Comparison of ENCODE assay signal across 24 cellular contexts in genomic region chr19:990119-990571, GRCh38. TPM values are rescaled to one million over a fixed set of nuclear protein-coding genes. Genes with fewer than 3 reads are reported as not detected.
A peak's percentile ranks its signal among the peaks of the same experiment; 100 is the strongest.
DNase-seq lines count a peak whose midpoint lies in the region; ATAC-seq, FAIRE-seq and TF ChIP-seq lines count a peak whose summit lies in the region.
"Had no signal": no experiment of that assay in that cellular context is flagged by ENCODE, and none has a peak within 500 bp of the region (broad histone marks: within the 10 kb centered on the region; RNA-seq: fewer than 3 reads in every experiment).

No MANE protein-coding gene starts in this region.

- no peak overlapping the region for H2AFZ ChIP-seq in H1 (ENCODE audit: low read length)
- H2AFZ ChIP-seq: GM23248 had no signal

- H3K36me3 ChIP-seq in RWPE2 (ENCODE audit: low read depth) (peaks cover 41% of the 10 kb centered on the region), H1 (ENCODE audit: control insufficient read depth in 2 of 4, insufficient read depth in 4 of 4, low read length in 3 of 4) (peaks cover 7 to 39% (median 23%) of the 10 kb centered on the region in 4 experiments; a peak in 6 of 8 replicates), testis (ENCODE audit: low read depth, missing control alignments) (no peaks in the 10 kb centered on the region), suprapubic skin (peaks cover 48% of the 10 kb centered on the region)

- H3K27ac ChIP-seq in RWPE2 (ENCODE audit: poor library complexity, severe bottlenecking) (no peak overlapping the region), H1 (ENCODE audit: low read depth, low read length) (0 out of 2 replicates have a peak overlapping the region, but pooled peaks have one; percentile 26), testis (no peak overlapping the region), suprapubic skin (no peak overlapping the region)
- H3K27ac ChIP-seq: GM23248 had no signal

- CTCF ChIA-PET in H1 (lab: Charles Lee; ENCODE audit: partially characterized antibody) = interaction anchor here (2.3 kb wide), 1 partner anchor 67 kb away, joined by 5 read pairs; no protein-coding TSS in a partner anchor

- no peak overlapping the region for H3K18ac ChIP-seq in H1 (ENCODE audit: extremely low read depth, low read length)

- H3K56ac ChIP-seq in H1 (replicated peaks; ENCODE audit: insufficient read length, low read depth, low read length) = no peak overlapping the region

- H2BK120ac ChIP-seq in H1 (replicated peaks; ENCODE audit: low read depth, low read length) = no peak overlapping the region

- H3K4me3 Mint-ChIP-seq in immature natural killer cell = no peak overlapping the region
- H3K4me3 Mint-ChIP-seq: CD4-positive, alpha-beta T cell had no signal

- no peak overlapping the region for H2BK12ac ChIP-seq in H1 (ENCODE audit: low read depth, low read length)

- H3K23me2 ChIP-seq in H1 (ENCODE audit: low read depth, low read length) = no peaks in the 10 kb centered on the region

- H2BK15ac ChIP-seq in H1 (ENCODE audit: low read length) = no peak overlapping the region

- no peak for TF ChIP-seq RAD21 in H1 (IDR thresholded peaks at IDR 0.05 in 1 of 2, conservative IDR thresholded peaks at IDR 0.05 in 1 of 2; ENCODE audit: low read depth in 2 of 2, low read length in 2 of 2)

- H3K4me3 ChIP-seq in RWPE2 (ENCODE audit: severe bottlenecking) (no peak overlapping the region), H1 (ENCODE audit: extremely low read depth in 1 of 4, insufficient read depth in 2 of 4, low read depth in 3 of 4, low read length in 4 of 4) (no peak overlapping the region), testis (no peak overlapping the region), suprapubic skin (no peak overlapping the region)
- H3K4me3 ChIP-seq: GM12878, GM23248 had no signal

- H3K9me3 Mint-ChIP-seq in immature natural killer cell = no peaks in the 10 kb centered on the region
- H3K9me3 Mint-ChIP-seq: CD4-positive, alpha-beta T cell had no signal

- no peak overlapping the region for H3K4ac ChIP-seq in H1 (replicated peaks; ENCODE audit: insufficient read length, low read depth, low read length)

- H4K8ac ChIP-seq in H1 (ENCODE audit: extremely low read depth, insufficient read depth, low read length) = no peak overlapping the region

- H3K4me2 ChIP-seq in H1 (ENCODE audit: insufficient read depth in 1 of 2, low read depth in 2 of 2, low read length in 2 of 2) = no peak overlapping the region

- POLR2A ChIA-PET in H1 (lab: Charles Lee; ENCODE audit: partially characterized antibody) = interaction anchor here (1.4 kb wide), 1 partner anchor 279 kb away, joined by 4 read pairs; the partner anchor contains the start of gene CIRBP

- DNase-seq in left cardiac atrium (peak; percentile 13), cardiac septum (ENCODE audit: low spot score) (no peak), RWPE2 (ENCODE audit: low spot score) (peak; percentile 58), H1 (ENCODE audit: low read depth in 1 of 2, low spot score in 2 of 2) (no peak), testis (peak; percentile 58), suprapubic skin (ENCODE audit: low spot score in 2 of 2) (no peak), immature natural killer cell (no peak), islet precursor cell (no peak)
- DNase-seq: Caco-2; CD4-positive, alpha-beta T cell; DMS153; GM23248; KBM-7; NCI-H1105 treated with DMSO at 0.1 percent for 48 hours; NCI-H1694; NCI-H2081 treated with DMSO at 0.1 percent for 48 hours; NCI-H748 treated with DMSO at 0.1 percent for 48 hours; SIG-M5 had no signal

- no peaks in the 10 kb centered on the region for H3K27me3 Mint-ChIP-seq in immature natural killer cell (ENCODE audit: low read depth in 3 of 3)
- H3K27me3 Mint-ChIP-seq: CD4-positive, alpha-beta T cell had no signal

- TF ChIP-seq CTCF in RWPE2 (IDR thresholded peaks at IDR 0.05; ENCODE audit: poor library complexity, severe bottlenecking) = no peak
- TF ChIP-seq CTCF in H1 (IDR thresholded peaks at IDR 0.05; ENCODE audit: control extremely low read depth in 1 of 3, insufficient read depth in 1 of 3, low read depth in 1 of 3, low read length in 3 of 3) = no peak
- TF ChIP-seq CTCF in testis (IDR thresholded peaks at IDR 0.05) = no peak
- TF ChIP-seq CTCF in suprapubic skin (IDR thresholded peaks at IDR 0.05) = no peak

- FAIRE-seq in H1 (lab: Jason Lieb, UNC) = no peak
- FAIRE-seq: A204.1, GM12878, GM19239 had no signal

- H3K27me3 ChIP-seq in RWPE2 (ENCODE audit: insufficient read depth, poor library complexity, severe bottlenecking) = no peaks in the 10 kb centered on the region
- H3K27me3 ChIP-seq in H1 (replicated peaks in 1 of 4; ENCODE audit: control insufficient read depth in 3 of 4, extremely low read depth in 1 of 4, insufficient read depth in 3 of 4, low read length in 3 of 4) = no peaks in the 10 kb centered on the region
- H3K27me3 ChIP-seq in testis = no peaks in the 10 kb centered on the region
- H3K27me3 ChIP-seq in suprapubic skin = peaks cover 4% of the 10 kb centered on the region
- H3K27me3 ChIP-seq: BE2C had no signal

- no peaks in the 10 kb centered on the region for H3K36me3 Mint-ChIP-seq in immature natural killer cell

- H4K91ac ChIP-seq in H1 (replicated peaks; ENCODE audit: insufficient read length, low read length) = no peak overlapping the region

- no peak overlapping the region for H4K5ac ChIP-seq in H1 (ENCODE audit: insufficient read length, low read depth, low read length)

- H3K23ac ChIP-seq in H1 (ENCODE audit: insufficient read length) = no peak overlapping the region

- H3K4me1 ChIP-seq in RWPE2 (ENCODE audit: insufficient read depth, poor library complexity, severe bottlenecking) (no peaks in the 10 kb centered on the region), H1 (replicated peaks in 1 of 4; ENCODE audit: control insufficient read depth in 3 of 4, insufficient read depth in 4 of 4, low read length in 3 of 4) (no peaks in the 10 kb centered on the region; a peak in 1 of 7 replicates), testis (peaks cover 9% of the 10 kb centered on the region), suprapubic skin (peaks cover 5% of the 10 kb centered on the region)
- H3K4me1 ChIP-seq: BE2C had no signal

- peaks cover 11 to 15% of the 10 kb centered on the region in 2 donors for H3K4me1 Mint-ChIP-seq in immature natural killer cell

- H2BK20ac ChIP-seq in H1 (ENCODE audit: low read length) = no peak overlapping the region

- peak overlapping the region in 1 of 6 donors; percentile 32 for H3K27ac Mint-ChIP-seq in immature natural killer cell
- H3K27ac Mint-ChIP-seq: CD4-positive, alpha-beta T cell had no signal

- no peak overlapping the region for H2AK5ac ChIP-seq in H1 (ENCODE audit: low read depth, low read length)

- no peak overlapping the region for H3K9ac ChIP-seq in H1 (replicated peaks in 1 of 4; ENCODE audit: extremely low read depth in 1 of 4, low read depth in 3 of 4, low read length in 3 of 4)
- H3K9ac ChIP-seq: GM23248 had no signal

- peaks cover 0 to 12% of the 10 kb centered on the region in 2 experiments; a peak in 1 of 4 replicates for H3K79me2 ChIP-seq in H1 (ENCODE audit: control insufficient read depth in 1 of 2, insufficient read depth in 2 of 2, low read length in 2 of 2)

- 91% methylated on average over 23 of the region's 27 CpGs; no CpG with 5 or more reads in 1 of the 2 experiments for WGBS in H1 (ENCODE audit: extremely low coverage in 1 of 2, insufficient coverage in 1 of 2, insufficient read length in 1 of 2, insufficient replicate concordance in 2 of 2, low coverage in 1 of 2, low lambda C conversion rate in 2 of 2, missing lambda C conversion rate in 1 of 2), 2 experiments
- WGBS in testis, 2 donors = 41 to 45% methylated on average over 9 to 26 of the region's 27 CpGs
- 83% methylated on average over 5 of the region's 27 CpGs for WGBS in suprapubic skin

- no peak for ATAC-seq in left cardiac atrium
- no peak for ATAC-seq in RWPE2 (ENCODE audit: low read depth)
- ATAC-seq: GM12878 had no signal

- H3K9me3 ChIP-seq in RWPE2 (ENCODE audit: severe bottlenecking) = no peaks in the 10 kb centered on the region
- no peaks in the 10 kb centered on the region for H3K9me3 ChIP-seq in H1 (ENCODE audit: insufficient read depth in 2 of 2, low read depth in 1 of 2, low read length in 1 of 2)
- no peaks in the 10 kb centered on the region for H3K9me3 ChIP-seq in testis
- H3K9me3 ChIP-seq in suprapubic skin = no peaks in the 10 kb centered on the region
- H3K9me3 ChIP-seq: BE2C, Caco-2 had no signal

- intact Hi-C loops in left cardiac atrium (cut with DNase I) (no loop called here), cardiac septum (cut with DNase I) (no loop called here), testis (cut with DNase I; ENCODE audit: low total_unique reads) (no loop called here)

- no peak overlapping the region for H3K14ac ChIP-seq in H1 (ENCODE audit: insufficient read length)

- H2BK5ac ChIP-seq in H1 (ENCODE audit: low read depth, low read length) = no peak overlapping the region

- TF ChIP-seq EP300 in H1 (IDR thresholded peaks at IDR 0.05; ENCODE audit: borderline replicate concordance in 1 of 2, low read depth in 2 of 2, low read length in 2 of 2) = no peak
- TF ChIP-seq EP300 in suprapubic skin (IDR thresholded peaks at IDR 0.05) = no peak

- H4K20me1 ChIP-seq in H1 (replicated peaks in 1 of 2; ENCODE audit: control insufficient read depth in 1 of 2, insufficient read depth in 2 of 2, low read length in 2 of 2) = peaks cover 9 to 19% of the 10 kb centered on the region in 2 experiments

- TF ChIP-seq POLR2A in H1 (IDR thresholded peaks at IDR 0.05; ENCODE audit: control extremely low read depth in 1 of 2, low read depth in 2 of 2, low read length in 2 of 2) (no peak), testis (IDR thresholded peaks at IDR 0.05) (no peak), suprapubic skin (IDR thresholded peaks at IDR 0.05) (no peak)

- peaks cover 5% of the 10 kb centered on the region for H3K79me1 ChIP-seq in H1 (ENCODE audit: low read depth, low read length)

RNA-seq across cellular contexts. Expression of gene WDR18, which starts 6.0 kb away (rescaled TPM):
- total RNA-seq in left cardiac atrium (10 to 100 TPM; 16.2 to 17.2 TPM), cardiac septum (17.6 TPM), testis (100 to 1,000 TPM in 1 of 2 donors, 10 to 100 TPM in 1; 70.9 to 108 TPM), suprapubic skin (10 to 100 TPM; 25.0 to 52.6 (median 42.2) TPM)
- total RNA-seq in H1 (2021; fragmentation: NEBNext Ultra II Directional; extraction: Animal tissue kit (Norgen Biotek cat#: 25700)) = 87.7 and 90.1 TPM in 2 replicates
- polyA plus RNA-seq in H1 (2011; rRNA removed) (177 and 264 TPM in 2 replicates), testis (ENCODE audit: insufficient read depth, low read depth, low replicate concordance) (38.7 TPM), immature natural killer cell (100 to 1,000 TPM in 1 of 3 donors, 10 to 100 TPM in 2; 60.5 to 116 (median 70.9) TPM)
- 143 TPM for polyA plus RNA-seq in H1 (2011; cell fraction: cytosol; rRNA removed)
- 218 TPM for polyA plus RNA-seq in H1 (2011; cell fraction: nucleus; rRNA removed)
- 107 to 120 TPM (median 118 TPM) in 4 replicates for polyA plus RNA-seq in H1 (2012, experiment 1 of 2)
- polyA plus RNA-seq in H1 (2012, experiment 2 of 2) = 195 TPM
- polyA plus RNA-seq in H1 (2013, experiment 1 of 2) = 52.1 TPM
- 49.3 TPM for polyA plus RNA-seq in H1 (2013, experiment 2 of 2)
- polyA minus RNA-seq in H1 (2011; rRNA and poly(A)+ RNA removed) = 46.1 and 53.0 TPM in 2 replicates
- 101 TPM for polyA minus RNA-seq in H1 (2011; cell fraction: cytosol; rRNA and poly(A)+ RNA removed)
- polyA minus RNA-seq in H1 (2011; cell fraction: nucleus; rRNA and poly(A)+ RNA removed) = 65.5 TPM

RNA-seq across cellular contexts. Expression of gene GRIN3B, which starts 10.1 kb away (rescaled TPM):
- under 1 TPM in 1 of 2 donors, not detected in 1; 0.06 TPM for total RNA-seq in left cardiac atrium
- total RNA-seq in cardiac septum = not detected
- total RNA-seq in H1 (2021; fragmentation: NEBNext Ultra II Directional; extraction: Animal tissue kit (Norgen Biotek cat#: 25700)) = 0.45 and 0.63 TPM in 2 replicates
- polyA plus RNA-seq in H1 (2011; rRNA removed) = 1.0 and 2.0 TPM in 2 replicates
- polyA plus RNA-seq in H1 (2011; cell fraction: cytosol; rRNA removed) = 1.4 TPM
- polyA plus RNA-seq in H1 (2011; cell fraction: nucleus; rRNA removed) = 8.4 TPM
- 0.14 to 1.1 TPM (median 0.78 TPM) in 4 replicates for polyA plus RNA-seq in H1 (2012, experiment 1 of 2)
- 0.13 TPM for polyA plus RNA-seq in H1 (2012, experiment 2 of 2)
- polyA plus RNA-seq in H1 (2013, experiment 1 of 2) = 0.93 TPM
- polyA plus RNA-seq in H1 (2013, experiment 2 of 2) = 0.74 TPM
- 0.27 and 0.28 TPM in 2 replicates for polyA minus RNA-seq in H1 (2011; rRNA and poly(A)+ RNA removed)
- 0.29 TPM for polyA minus RNA-seq in H1 (2011; cell fraction: cytosol; rRNA and poly(A)+ RNA removed)
- polyA minus RNA-seq in H1 (2011; cell fraction: nucleus; rRNA and poly(A)+ RNA removed) = 1.1 TPM
- 1 to 10 TPM; 1.3 to 2.4 TPM for total RNA-seq in testis
- polyA plus RNA-seq in testis (ENCODE audit: insufficient read depth, low read depth, low replicate concordance) = 1.1 TPM
- 1 to 10 TPM in 1 of 4 donors, under 1 TPM in 1, not detected in 2; 0.13 to 1.1 TPM for total RNA-seq in suprapubic skin
- polyA plus RNA-seq in immature natural killer cell = not detected
- total RNA-seq: NCI-H460 had no signal
- polyA plus RNA-seq: GM12878, GM23248 had no signal

RNA-seq across cellular contexts. Expression of gene TMEM259, which starts 30.8 kb away (rescaled TPM):
- total RNA-seq in left cardiac atrium (100 to 1,000 TPM; 110 to 144 TPM), cardiac septum (125 TPM), testis (100 to 1,000 TPM; 339 to 405 TPM), suprapubic skin (100 to 1,000 TPM; 165 to 349 (median 243) TPM)
- total RNA-seq in H1 (2021; fragmentation: NEBNext Ultra II Directional; extraction: Animal tissue kit (Norgen Biotek cat#: 25700)) = 140 and 142 TPM in 2 replicates
- polyA plus RNA-seq in H1 (2011; rRNA removed) (243 and 343 TPM in 2 replicates), testis (ENCODE audit: insufficient read depth, low read depth, low replicate concordance) (164 TPM), immature natural killer cell (100 to 1,000 TPM in 1 of 3 donors, 10 to 100 TPM in 2; 45.6 to 102 (median 61.1) TPM)
- 180 TPM for polyA plus RNA-seq in H1 (2011; cell fraction: cytosol; rRNA removed)
- 1,170 TPM for polyA plus RNA-seq in H1 (2011; cell fraction: nucleus; rRNA removed)
- 46.9 to 137 TPM (median 125 TPM) in 4 replicates for polyA plus RNA-seq in H1 (2012, experiment 1 of 2)
- polyA plus RNA-seq in H1 (2012, experiment 2 of 2) = 87.4 TPM
- 171 TPM for polyA plus RNA-seq in H1 (2013, experiment 1 of 2)
- polyA plus RNA-seq in H1 (2013, experiment 2 of 2) = 163 TPM
- 45.5 and 54.1 TPM in 2 replicates for polyA minus RNA-seq in H1 (2011; rRNA and poly(A)+ RNA removed)
- 55.7 TPM for polyA minus RNA-seq in H1 (2011; cell fraction: cytosol; rRNA and poly(A)+ RNA removed)
- polyA minus RNA-seq in H1 (2011; cell fraction: nucleus; rRNA and poly(A)+ RNA removed) = 124 TPM

RNA-seq across cellular contexts. Expression of gene RNU6-2, which starts 31.2 kb away (rescaled TPM):
- total RNA-seq in left cardiac atrium (not detected), cardiac septum (not detected), testis (not detected), suprapubic skin (not detected)
- total RNA-seq in H1 (2021; fragmentation: NEBNext Ultra II Directional; extraction: Animal tissue kit (Norgen Biotek cat#: 25700)) = not detected in 2 replicates
- polyA plus RNA-seq in H1 (2011; rRNA removed) (not detected in 2 replicates), testis (ENCODE audit: insufficient read depth, low read depth, low replicate concordance) (not detected), immature natural killer cell (not detected)
- not detected for polyA plus RNA-seq in H1 (2011; cell fraction: cytosol; rRNA removed)
- not detected for polyA plus RNA-seq in H1 (2011; cell fraction: nucleus; rRNA removed)
- polyA plus RNA-seq in H1 (2012, experiment 1 of 2) = not detected in 4 replicates
- not detected for polyA plus RNA-seq in H1 (2012, experiment 2 of 2)
- not detected for polyA plus RNA-seq in H1 (2013, experiment 1 of 2)
- not detected for polyA plus RNA-seq in H1 (2013, experiment 2 of 2)
- polyA minus RNA-seq in H1 (2011; rRNA and poly(A)+ RNA removed) = under 0.01 TPM in 1 of 2 replicates, not detected in the other
- not detected for polyA minus RNA-seq in H1 (2011; cell fraction: cytosol; rRNA and poly(A)+ RNA removed)
- not detected for polyA minus RNA-seq in H1 (2011; cell fraction: nucleus; rRNA and poly(A)+ RNA removed)
- total RNA-seq: Caco-2; CD4-positive, alpha-beta T cell; GM12878; GM23248; NCI-H460; RPMI7951 had no signal
- polyA plus RNA-seq: GM12878, GM23248 had no signal

RNA-seq across cellular contexts. Expression of gene CNN2, which starts 36.3 kb away (rescaled TPM):
- total RNA-seq in left cardiac atrium = 10 to 100 TPM; 74.4 to 83.8 TPM
- 44.8 TPM for total RNA-seq in cardiac septum
- 522 and 551 TPM in 2 replicates for total RNA-seq in H1 (2021; fragmentation: NEBNext Ultra II Directional; extraction: Animal tissue kit (Norgen Biotek cat#: 25700))
- 189 and 349 TPM in 2 replicates for polyA plus RNA-seq in H1 (2011; rRNA removed)
- polyA plus RNA-seq in H1 (2011; cell fraction: cytosol; rRNA removed) = 238 TPM
- 235 TPM for polyA plus RNA-seq in H1 (2011; cell fraction: nucleus; rRNA removed)
- 294 to 464 TPM (median 423 TPM) in 4 replicates for polyA plus RNA-seq in H1 (2012, experiment 1 of 2)
- 443 TPM for polyA plus RNA-seq in H1 (2012, experiment 2 of 2)
- 346 TPM for polyA plus RNA-seq in H1 (2013, experiment 1 of 2)
- polyA plus RNA-seq in H1 (2013, experiment 2 of 2) = 345 TPM
- polyA minus RNA-seq in H1 (2011; rRNA and poly(A)+ RNA removed) = 314 and 396 TPM in 2 replicates
- 453 TPM for polyA minus RNA-seq in H1 (2011; cell fraction: cytosol; rRNA and poly(A)+ RNA removed)
- 127 TPM for polyA minus RNA-seq in H1 (2011; cell fraction: nucleus; rRNA and poly(A)+ RNA removed)
- 10 to 100 TPM; 19.1 to 28.0 TPM for total RNA-seq in testis
- polyA plus RNA-seq in testis (ENCODE audit: insufficient read depth, low read depth, low replicate concordance) = 36.4 TPM
- 10 to 100 TPM; 44.0 to 75.1 (median 68.4) TPM for total RNA-seq in suprapubic skin
- polyA plus RNA-seq in immature natural killer cell = 100 to 1,000 TPM; 227 to 382 (median 255) TPM

Comparison
In these comparisons a context has a peak if more than half of its experiments do, and no peak if none do; other contexts are left out.
1. DNase-seq: peak in left cardiac atrium (single experiment), RWPE2 (single experiment) and testis (single experiment); none in cardiac septum (single experiment), H1 (0 of 2), suprapubic skin (0 of 2), immature natural killer cell (0 of 3) and islet precursor cell (single experiment).